ENCODE assay signal across 9 cellular contexts in the genomic region with DNA sequence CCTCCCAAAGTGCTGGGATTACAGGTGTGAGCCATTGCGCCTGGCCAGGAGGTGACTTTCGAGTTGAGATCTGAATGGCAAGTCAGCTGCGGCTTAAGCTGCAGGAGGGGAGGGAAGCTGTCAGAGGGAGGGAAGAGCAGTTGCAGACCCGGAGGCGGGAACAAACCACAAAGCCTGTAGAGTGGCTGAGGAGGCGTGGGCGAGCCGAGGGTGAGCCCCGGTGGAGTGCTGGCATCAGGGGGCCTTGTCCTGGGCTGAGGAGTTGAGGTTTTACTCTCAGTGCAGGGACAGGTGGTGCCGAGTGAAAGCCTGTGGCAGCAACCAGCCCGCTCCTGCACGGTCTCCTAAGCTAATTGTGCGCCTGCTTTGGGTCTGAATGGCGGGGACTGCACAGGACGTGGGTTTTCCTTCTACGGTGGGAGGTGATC. TPM values are rescaled to one million over a fixed set of nuclear protein-coding genes. Genes with fewer than 3 reads are reported as not detected.
DNase-seq lines count a peak whose midpoint lies in the region; ATAC-seq and TF ChIP-seq lines count a peak whose summit lies in the region.
"Had no signal": no experiment of that assay in that cellular context is flagged by ENCODE, and none has a peak within 500 bp of the region (broad histone marks: within the 10 kb centered on the region; RNA-seq: fewer than 3 reads in every experiment).

No MANE protein-coding gene starts in this region.

- TF ChIP-seq CTCF in transverse colon (IDR thresholded peaks at IDR 0.05) (no peak), ovary (IDR thresholded peaks at IDR 0.05) (no peak)

- H3K27ac ChIP-seq in transverse colon (peak overlapping the region in 3 of 4 donors; percentile 48 to 69 (median 68)), ovary (no peak overlapping the region)

- H3K36me3 ChIP-seq in transverse colon (no peaks in the 10 kb centered on the region), ovary (no peaks in the 10 kb centered on the region)

- intact Hi-C loops in transverse colon (cut with DNase I; ENCODE audit: low total_unique reads) (loop anchor here (5.0 kb wide), 1 partner anchor 980 kb away; no protein-coding TSS in a partner anchor), ovary (cut with DNase I) (no loop called here)

- H3K4me1 Mint-ChIP-seq in immature natural killer cell, result peaks cover 67% of the 10 kb centered on the region in 2 donors

- no peaks in the 10 kb centered on the region for H3K36me3 Mint-ChIP-seq in immature natural killer cell

- H3K9me3 ChIP-seq in transverse colon (no peaks in the 10 kb centered on the region), ovary (no peaks in the 10 kb centered on the region)

- ATAC-seq in HG02623 (IDR thresholded peaks at IDR 0.05; ENCODE audit: unreplicated experiment) (no peak), GM21367 (IDR thresholded peaks at IDR 0.05; ENCODE audit: unreplicated experiment) (no peak)

- no peak for TF ChIP-seq POLR2A in transverse colon (IDR thresholded peaks at IDR 0.05)
- TF ChIP-seq POLR2A in ovary (IDR thresholded peaks at IDR 0.05), result no peak

- WGBS in transverse colon (ENCODE audit: low coverage in 1 of 2), 2 donors, result 32% methylated on average over 10 of the region's 16 CpGs; no CpG with 5 or more reads in 1 of the 2 donors
- WGBS in ovary, 3 donors, result 40 to 47% (median 43%) methylated on average over 16 of the region's 16 CpGs

- DNase-seq in G401 (ENCODE audit: low spot score) (peak; percentile 47), NAMALWA (ENCODE audit: low spot score) (peak; percentile 58), immature natural killer cell (peak in 2 of 3 donors; percentile 13), transverse colon (peak; percentile 65), ovary (no peak)
- peak; percentile 82 for DNase-seq in activated CD4-positive, alpha-beta T cell treated with anti-CD3 and anti-CD28 coated beads for 48 hours

- no peaks in the 10 kb centered on the region for H3K9me3 Mint-ChIP-seq in immature natural killer cell

- no peaks in the 10 kb centered on the region for H3K27me3 ChIP-seq in transverse colon
- no peaks in the 10 kb centered on the region for H3K27me3 ChIP-seq in ovary

- no peak overlapping the region for H3K4me3 ChIP-seq in transverse colon
- H3K4me3 ChIP-seq in ovary, result no peak overlapping the region
- H3K4me3 ChIP-seq: skin epidermis had no signal

- peaks cover 0 to 2% (median 0%) of the 10 kb centered on the region in 3 donors for H3K27me3 Mint-ChIP-seq in immature natural killer cell (ENCODE audit: low read depth in 3 of 3)

- in situ Hi-C loops in G401 (cut with HindIII; ENCODE audit: low sequenced_read_pairs) (no loop called here), transverse colon (cut with MboI; ENCODE audit: low pct_ligation_motif_present in 1 of 4, low pct_unique_long_range_greater_than_20kb in 1 of 4, low sequenced_read_pairs in 3 of 4) (no loop called here)

- H3K27ac Mint-ChIP-seq in immature natural killer cell, result peak overlapping the region in 5 of 6 donors; percentile 17 to 80 (median 43)

- peak overlapping the region in 4 of 5 donors; percentile 33 to 60 (median 44) for H3K4me3 Mint-ChIP-seq in immature natural killer cell

- TF ChIP-seq EP300 in transverse colon (IDR thresholded peaks at IDR 0.05; ENCODE audit: low read depth), result no peak
- no peak for TF ChIP-seq EP300 in ovary (IDR thresholded peaks at IDR 0.05)

- H3K4me1 ChIP-seq in transverse colon (peaks cover 19 to 69% (median 57%) of the 10 kb centered on the region in 4 donors), ovary (ENCODE audit: insufficient read depth) (peaks cover 2% of the 10 kb centered on the region)

RNA-seq across cellular contexts. Expression of gene PPP1R37, which starts 24.2 kb away (rescaled TPM):
- 28.6 and 42.6 TPM in 2 replicates for total RNA-seq in G401 (2014; rRNA removed; shearing (Covaris generic))
- 1 to 10 TPM in 1 of 3 donors, under 1 TPM in 1, not detected in 1; 0.37 to 1.1 TPM for polyA plus RNA-seq in immature natural killer cell
- total RNA-seq in transverse colon, result 10 to 100 TPM; 31.1 to 92.5 (median 45.2) TPM
- total RNA-seq in ovary, result 10 to 100 TPM; 18.5 to 28.4 (median 23.1) TPM
- polyA plus RNA-seq in ovary, result 10 to 100 TPM in 1 of 2 donors, 1 to 10 TPM in 1; 5.5 to 19.5 TPM

RNA-seq across cellular contexts. Expression of gene GEMIN7, which starts 38.1 kb away (rescaled TPM):
- total RNA-seq in G401 (2014; rRNA removed; shearing (Covaris generic)), result 93.1 and 100 TPM in 2 replicates
- polyA plus RNA-seq in immature natural killer cell (100 to 1,000 TPM; 120 to 130 (median 123) TPM), ovary (10 to 100 TPM in 1 of 2 donors, 1 to 10 TPM in 1; 9.7 to 11.7 TPM)
- total RNA-seq in transverse colon (10 to 100 TPM in 3 of 4 donors, 1 to 10 TPM in 1; 3.0 to 21.1 (median 15.9) TPM), ovary (10 to 100 TPM; 10.4 to 16.0 (median 12.1) TPM)

RNA-seq across cellular contexts. Expression of gene ZNF296, which starts 40.9 kb away (rescaled TPM):
- total RNA-seq in G401 (2014; rRNA removed; shearing (Covaris generic)), result not detected in 2 replicates
- 10 to 100 TPM in 2 of 3 donors, 1 to 10 TPM in 1; 4.0 to 25.6 (median 12.4) TPM for polyA plus RNA-seq in immature natural killer cell
- 1 to 10 TPM in 3 of 4 donors, under 1 TPM in 1; 0.75 to 5.8 (median 3.5) TPM for total RNA-seq in transverse colon
- 1 to 10 TPM in 1 of 7 donors, under 1 TPM in 6; 0.24 to 2.4 (median 0.52) TPM for total RNA-seq in ovary
- polyA plus RNA-seq in ovary, result under 1 TPM in 1 of 2 donors, not detected in 1; 0.29 TPM

RNA-seq across cellular contexts. Expression of gene NKPD1, which starts 43.6 kb away (rescaled TPM):
- total RNA-seq in G401 (2014; rRNA removed; shearing (Covaris generic)), result 0.31 TPM in 1 of 2 replicates, not detected in the other
- polyA plus RNA-seq in immature natural killer cell (under 1 TPM in 2 of 3 donors, not detected in 1; 0.18 to 0.43 TPM), ovary (under 1 TPM in 1 of 2 donors, not detected in 1; 0.11 TPM)
- total RNA-seq in transverse colon (1 to 10 TPM in 1 of 4 donors, under 1 TPM in 1, not detected in 2; 0.32 to 1.5 TPM), ovary (under 1 TPM; 0.15 to 0.57 (median 0.20) TPM)

Comparison
In these comparisons a context has a peak if more than half of its experiments do, and no peak if none do; other contexts are left out.
1. DNase-seq: peak in G401 (single experiment), NAMALWA (single experiment), activated CD4-positive, alpha-beta T cell treated with anti-CD3 and anti-CD28 coated beads for 48 hours (single experiment), immature natural killer cell (2 of 3) and transverse colon (single experiment); none in ovary (0 of 5).
2. H3K27ac ChIP-seq: peak in transverse colon (3 of 4); none in ovary (0 of 2).